8 cellular contexts compared by ENCODE assay signal in the genomic region with DNA sequence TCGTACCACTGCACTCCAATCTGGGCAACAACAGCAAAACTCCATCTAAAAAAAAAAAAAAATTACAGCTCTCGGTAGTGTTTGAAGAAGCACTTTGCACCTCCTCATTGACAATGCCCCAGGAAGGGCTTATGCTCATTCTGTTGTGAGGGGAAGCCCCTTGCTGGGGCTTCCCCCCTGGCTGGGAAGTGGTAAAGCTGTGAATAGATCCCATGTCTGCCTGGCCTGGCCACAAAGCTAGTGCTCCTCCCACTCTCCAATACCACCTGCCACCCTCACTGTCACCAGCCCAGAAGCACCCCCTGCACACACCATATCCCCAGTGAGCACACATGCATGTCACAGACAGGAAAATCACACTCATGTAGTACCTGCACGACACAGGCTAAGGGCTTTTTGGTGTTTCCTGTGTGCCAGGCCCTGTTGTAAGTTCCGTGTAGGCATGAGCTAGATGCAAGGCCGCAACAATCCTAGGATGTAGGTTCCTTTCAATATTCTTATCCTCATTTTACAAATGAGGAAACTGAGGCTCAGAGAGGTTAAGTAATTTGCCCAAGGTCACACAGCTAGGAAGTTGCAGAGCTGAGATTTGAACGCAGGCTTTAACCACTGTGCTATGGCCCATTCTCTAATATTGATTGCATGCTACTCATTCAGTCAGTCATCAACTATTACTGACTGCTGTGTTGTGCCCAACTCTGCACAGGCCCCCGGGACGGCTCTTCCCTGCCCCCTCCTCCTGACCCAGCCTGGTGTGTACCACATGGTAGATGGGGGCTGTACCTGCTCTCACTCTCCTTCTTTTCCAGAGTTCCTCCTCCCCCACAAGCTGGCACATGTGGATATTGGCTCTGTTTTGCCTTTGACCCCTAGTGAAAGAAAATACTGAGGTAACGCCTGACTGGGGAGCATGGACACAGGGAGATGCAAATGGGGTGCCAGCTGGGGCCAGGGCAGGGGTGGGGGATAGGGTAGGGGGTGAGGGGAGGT.
DNase-seq lines count a peak whose midpoint lies in the region; ATAC-seq and TF ChIP-seq lines count a peak whose summit lies in the region.

No MANE protein-coding gene starts in this region.

- H3K4me3 ChIP-seq in brain microvascular endothelial cell (ENCODE audit: low read depth, low read length): no peak overlapping the region

- ATAC-seq in GM21619 (IDR thresholded peaks at IDR 0.05; ENCODE audit: unreplicated experiment): peak; percentile 96
- no peak for ATAC-seq in GM18870 (IDR thresholded peaks at IDR 0.05; ENCODE audit: unreplicated experiment)

- peak; percentile 23 for TF ChIP-seq CTCF in brain microvascular endothelial cell (IDR thresholded peaks at IDR 0.05; ENCODE audit: low read depth, low read length, missing control alignments)

- no peak overlapping the region for H3K27ac ChIP-seq in brain microvascular endothelial cell

- DNase-seq in NCI-H2227 (lab: John Stamatoyannopoulos, UW; ENCODE audit: unreplicated experiment): peak; percentile 40
- no peak for DNase-seq in NCI-H2227 treated with DMSO at 0.1 percent for 48 hours (lab: John Stamatoyannopoulos, UW)
- DNase-seq in NCI-H1694 (lab: John Stamatoyannopoulos, UW): peak; percentile 29
- no peak for DNase-seq in brain microvascular endothelial cell
- DNase-seq in stimulated activated CD8-positive, alpha-beta memory T cell treated with anti-CD3 and anti-CD28 coated beads, Interleukin-7, amount 100 ng/mL, for 48 hours (ENCODE audit: extremely low read depth in 1 of 2, low read depth in 1 of 2): peak; percentile 14 to 34
- DNase-seq in HuH-7.5 (ENCODE audit: low spot score): no peak

- H3K27me3 ChIP-seq in brain microvascular endothelial cell (replicated peaks): no peaks in the 10 kb centered on the region

- in situ Hi-C loops in brain microvascular endothelial cell (cut with HindIII; ENCODE audit: low pct_ligation_motif_present, low sequenced_read_pairs): no loop called here

- no peaks in the 10 kb centered on the region for H3K36me3 ChIP-seq in brain microvascular endothelial cell (replicated peaks)

Comparison
In these comparisons a context has a peak if more than half of its experiments do, and no peak if none do; other contexts are left out.
1. DNase-seq: peak in NCI-H2227 (single experiment), NCI-H1694 (single experiment) and stimulated activated CD8-positive, alpha-beta memory T cell treated with anti-CD3 and anti-CD28 coated beads, Interleukin-7, amount 100 ng/mL, for 48 hours (2 of 2); none in NCI-H2227 treated with DMSO at 0.1 percent for 48 hours (single experiment), brain microvascular endothelial cell (single experiment) and HuH-7.5 (single experiment).